ENCODE assay signal across 16 cellular contexts in the genomic region with DNA sequence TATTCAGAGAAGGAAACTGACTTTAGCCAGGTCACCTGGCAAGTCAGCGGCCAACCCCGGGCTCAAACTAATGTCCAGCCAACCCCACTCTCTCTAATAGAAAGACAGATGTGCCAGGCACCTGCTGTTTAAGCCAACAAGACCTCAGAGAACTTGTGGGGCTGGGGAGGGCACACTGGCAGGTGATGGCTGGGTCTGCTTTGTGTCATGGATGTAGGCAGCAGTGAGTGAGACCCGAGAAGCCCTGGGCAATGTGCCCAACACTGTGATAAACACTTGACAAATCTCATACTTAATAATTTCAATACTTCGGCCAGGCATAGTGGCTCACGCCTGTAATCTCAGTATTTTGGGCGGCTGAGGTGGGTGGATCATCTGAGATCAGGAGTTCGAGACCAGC.
"Had no signal": no experiment of that assay in that cellular context is flagged by ENCODE, and none has a peak within 500 bp of the region (broad histone marks: within the 10 kb centered on the region; RNA-seq: fewer than 3 reads in every experiment).

No MANE protein-coding gene starts in this region.

- H3K27me3 Mint-ChIP-seq: stimulated activated naive CD8-positive, alpha-beta T cell treated with anti-CD3 and anti-CD28 coated beads, Interleukin-15, Interleukin-2, amounts not matched to agents 100 ng/mL and 50 ng/mL, for 24 hours had no signal

- H3K36me3 Mint-ChIP-seq: mesothelial cell of epicardium had no signal

- H3K27ac Mint-ChIP-seq: activated T-helper 1 cell treated with anti-CD3 and anti-CD28 coated beads, Interleukin-12 subunit alpha, Interleukin-12 subunit beta, Interleukin-2, Interleukin-4 antibody, amounts not matched to agents 30 ng/mL and 10 ng/mL and 1 ng/mL, durations not matched to agents 14 hours and 24 hours and 36 hours; dendritic cell treated with granulocyte-macrophage colony-stimulating factor and Interleukin-4, amounts not matched to agents 40 ng/mL and 50 ng/mL, for 4 days; mesothelial cell of epicardium; nephron progenitor cell; stimulated activated naive CD8-positive, alpha-beta T cell treated with anti-CD3 and anti-CD28 coated beads, Interleukin-15, Interleukin-2, amounts not matched to agents 100 ng/mL and 50 ng/mL, for 24 hours had no signal

- ATAC-seq: right lobe of liver had no signal

- H3K4me3 ChIP-seq: lung, psoas muscle, right lobe of liver, suprapubic skin had no signal

- H3K27me3 ChIP-seq: brain microvascular endothelial cell, right lobe of liver, suprapubic skin had no signal

- DNase-seq: activated naive CD4-positive, alpha-beta T cell; anterior cingulate cortex; brain microvascular endothelial cell; cerebellar nuclear complex; effector memory CD4-positive, alpha-beta T cell; foreskin melanocyte; nephron progenitor cell; psoas muscle; right lobe of liver; trophoblast cell had no signal

- H3K4me3 Mint-ChIP-seq: activated T-helper 1 cell treated with anti-CD3 and anti-CD28 coated beads, Interleukin-12 subunit alpha, Interleukin-12 subunit beta, Interleukin-2, Interleukin-4 antibody, amounts not matched to agents 30 ng/mL and 10 ng/mL and 1 ng/mL, durations not matched to agents 14 hours and 24 hours and 36 hours; dendritic cell treated with granulocyte-macrophage colony-stimulating factor and Interleukin-4, amounts not matched to agents 40 ng/mL and 50 ng/mL, for 4 days; mesothelial cell of epicardium; nephron progenitor cell; stimulated activated naive CD8-positive, alpha-beta T cell treated with anti-CD3 and anti-CD28 coated beads, Interleukin-15, Interleukin-2, amounts not matched to agents 100 ng/mL and 50 ng/mL, for 24 hours had no signal

- H3K9me3 Mint-ChIP-seq: activated T-helper 1 cell treated with anti-CD3 and anti-CD28 coated beads, Interleukin-12 subunit alpha, Interleukin-12 subunit beta, Interleukin-2, Interleukin-4 antibody, amounts not matched to agents 30 ng/mL and 10 ng/mL and 1 ng/mL, durations not matched to agents 14 hours and 24 hours and 36 hours; dendritic cell treated with granulocyte-macrophage colony-stimulating factor and Interleukin-4, amounts not matched to agents 40 ng/mL and 50 ng/mL, for 4 days; stimulated activated naive CD8-positive, alpha-beta T cell treated with anti-CD3 and anti-CD28 coated beads, Interleukin-15, Interleukin-2, amounts not matched to agents 100 ng/mL and 50 ng/mL, for 24 hours had no signal

- H3K9me3 ChIP-seq: psoas muscle, right lobe of liver, suprapubic skin had no signal

- H3K4me1 Mint-ChIP-seq: mesothelial cell of epicardium had no signal

- H3K36me3 ChIP-seq: brain microvascular endothelial cell, right lobe of liver, suprapubic skin had no signal
